ENCODE assay signal across 2 cellular contexts in the genomic region with DNA sequence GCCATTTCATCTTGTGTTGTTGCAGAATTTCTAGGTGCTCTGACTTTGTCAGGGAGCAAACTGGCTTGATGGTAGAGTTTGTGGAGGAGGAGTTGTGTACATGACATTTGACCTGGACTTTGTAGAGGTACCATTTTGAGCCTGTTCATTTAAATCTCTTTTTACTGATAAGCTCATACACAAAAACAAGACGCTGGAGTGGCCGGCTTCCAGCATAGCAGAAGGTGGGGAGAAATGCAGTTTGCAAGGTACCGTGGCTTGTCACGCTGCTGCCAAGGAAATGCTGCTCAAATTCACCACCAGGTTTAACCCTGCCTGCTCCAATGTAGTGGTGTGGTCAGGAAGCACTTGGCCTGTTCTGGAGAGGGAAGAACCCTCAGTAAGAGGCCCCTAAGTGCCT.
TF ChIP-seq lines count a peak whose summit lies in the region.

No MANE protein-coding gene starts in this region.

TF ChIP-seq in GM23338, 12 proteins besides CTCF, POLR2A, EP300 and RAD21 (continued from another document):
- TF ChIP-seq, protein P1, sequence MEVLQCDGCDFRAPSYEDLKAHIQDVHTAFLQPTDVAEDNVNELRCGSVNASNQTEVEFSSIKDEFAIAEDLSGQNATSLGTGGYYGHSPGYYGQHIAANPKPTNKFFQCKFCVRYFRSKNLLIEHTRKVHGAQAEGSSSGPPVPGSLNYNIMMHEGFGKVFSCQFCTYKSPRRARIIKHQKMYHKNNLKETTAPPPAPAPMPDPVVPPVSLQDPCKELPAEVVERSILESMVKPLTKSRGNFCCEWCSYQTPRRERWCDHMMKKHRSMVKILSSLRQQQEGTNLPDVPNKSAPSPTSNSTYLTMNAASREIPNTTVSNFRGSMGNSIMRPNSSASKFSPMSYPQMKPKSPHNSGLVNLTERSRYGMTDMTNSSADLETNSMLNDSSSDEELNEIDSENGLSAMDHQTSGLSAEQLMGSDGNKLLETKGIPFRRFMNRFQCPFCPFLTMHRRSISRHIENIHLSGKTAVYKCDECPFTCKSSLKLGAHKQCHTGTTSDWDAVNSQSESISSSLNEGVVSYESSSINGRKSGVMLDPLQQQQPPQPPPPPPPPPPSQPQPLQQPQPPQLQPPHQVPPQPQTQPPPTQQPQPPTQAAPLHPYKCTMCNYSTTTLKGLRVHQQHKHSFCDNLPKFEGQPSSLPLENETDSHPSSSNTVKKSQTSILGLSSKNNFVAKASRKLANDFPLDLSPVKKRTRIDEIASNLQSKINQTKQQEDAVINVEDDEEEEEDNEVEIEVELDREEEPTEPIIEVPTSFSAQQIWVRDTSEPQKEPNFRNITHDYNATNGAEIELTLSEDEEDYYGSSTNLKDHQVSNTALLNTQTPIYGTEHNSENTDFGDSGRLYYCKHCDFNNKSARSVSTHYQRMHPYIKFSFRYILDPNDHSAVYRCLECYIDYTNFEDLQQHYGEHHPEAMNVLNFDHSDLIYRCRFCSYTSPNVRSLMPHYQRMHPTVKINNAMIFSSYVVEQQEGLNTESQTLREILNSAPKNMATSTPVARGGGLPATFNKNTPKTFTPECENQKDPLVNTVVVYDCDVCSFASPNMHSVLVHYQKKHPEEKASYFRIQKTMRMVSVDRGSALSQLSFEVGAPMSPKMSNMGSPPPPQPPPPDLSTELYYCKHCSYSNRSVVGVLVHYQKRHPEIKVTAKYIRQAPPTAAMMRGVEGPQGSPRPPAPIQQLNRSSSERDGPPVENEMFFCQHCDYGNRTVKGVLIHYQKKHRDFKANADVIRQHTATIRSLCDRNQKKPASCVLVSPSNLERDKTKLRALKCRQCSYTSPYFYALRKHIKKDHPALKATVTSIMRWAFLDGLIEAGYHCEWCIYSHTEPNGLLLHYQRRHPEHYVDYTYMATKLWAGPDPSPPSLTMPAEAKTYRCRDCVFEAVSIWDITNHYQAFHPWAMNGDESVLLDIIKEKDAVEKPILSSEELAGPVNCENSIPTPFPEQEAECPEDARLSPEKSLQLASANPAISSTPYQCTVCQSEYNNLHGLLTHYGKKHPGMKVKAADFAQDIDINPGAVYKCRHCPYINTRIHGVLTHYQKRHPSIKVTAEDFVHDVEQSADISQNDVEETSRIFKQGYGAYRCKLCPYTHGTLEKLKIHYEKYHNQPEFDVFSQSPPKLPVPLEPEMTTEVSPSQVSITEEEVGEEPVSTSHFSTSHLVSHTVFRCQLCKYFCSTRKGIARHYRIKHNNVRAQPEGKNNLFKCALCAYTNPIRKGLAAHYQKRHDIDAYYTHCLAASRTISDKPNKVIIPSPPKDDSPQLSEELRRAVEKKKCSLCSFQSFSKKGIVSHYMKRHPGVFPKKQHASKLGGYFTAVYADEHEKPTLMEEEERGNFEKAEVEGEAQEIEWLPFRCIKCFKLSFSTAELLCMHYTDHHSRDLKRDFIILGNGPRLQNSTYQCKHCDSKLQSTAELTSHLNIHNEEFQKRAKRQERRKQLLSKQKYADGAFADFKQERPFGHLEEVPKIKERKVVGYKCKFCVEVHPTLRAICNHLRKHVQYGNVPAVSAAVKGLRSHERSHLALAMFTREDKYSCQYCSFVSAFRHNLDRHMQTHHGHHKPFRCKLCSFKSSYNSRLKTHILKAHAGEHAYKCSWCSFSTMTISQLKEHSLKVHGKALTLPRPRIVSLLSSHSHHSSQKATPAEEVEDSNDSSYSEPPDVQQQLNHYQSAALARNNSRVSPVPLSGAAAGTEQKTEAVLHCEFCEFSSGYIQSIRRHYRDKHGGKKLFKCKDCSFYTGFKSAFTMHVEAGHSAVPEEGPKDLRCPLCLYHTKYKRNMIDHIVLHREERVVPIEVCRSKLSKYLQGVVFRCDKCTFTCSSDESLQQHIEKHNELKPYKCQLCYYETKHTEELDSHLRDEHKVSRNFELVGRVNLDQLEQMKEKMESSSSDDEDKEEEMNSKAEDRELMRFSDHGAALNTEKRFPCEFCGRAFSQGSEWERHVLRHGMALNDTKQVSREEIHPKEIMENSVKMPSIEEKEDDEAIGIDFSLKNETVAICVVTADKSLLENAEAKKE (CRISPR knock-in tag; IDR thresholded peaks at IDR 0.05) = no peak
- TF ChIP-seq EZH2phosphoT487 (IDR thresholded peaks at IDR 0.05; ENCODE audit: unreplicated experiment) (no peak), POLR2AphosphoS5 (IDR thresholded peaks at IDR 0.05; ENCODE audit: low read depth) (no peak), ZNF331 (CRISPR knock-in tag; IDR thresholded peaks at IDR 0.05; ENCODE audit: low read depth) (no peak), ZNF114 (CRISPR knock-in tag; IDR thresholded peaks at IDR 0.05) (no peak)

TF ChIP-seq in liver, 16 proteins besides CTCF, POLR2A, EP300 and RAD21 (continued from another document):
- TF ChIP-seq RXRA (IDR thresholded peaks at IDR 0.05) = peak; percentile 23 to 46
- no peak for TF ChIP-seq SP1 (IDR thresholded peaks at IDR 0.05)
- TF ChIP-seq, protein P2, sequence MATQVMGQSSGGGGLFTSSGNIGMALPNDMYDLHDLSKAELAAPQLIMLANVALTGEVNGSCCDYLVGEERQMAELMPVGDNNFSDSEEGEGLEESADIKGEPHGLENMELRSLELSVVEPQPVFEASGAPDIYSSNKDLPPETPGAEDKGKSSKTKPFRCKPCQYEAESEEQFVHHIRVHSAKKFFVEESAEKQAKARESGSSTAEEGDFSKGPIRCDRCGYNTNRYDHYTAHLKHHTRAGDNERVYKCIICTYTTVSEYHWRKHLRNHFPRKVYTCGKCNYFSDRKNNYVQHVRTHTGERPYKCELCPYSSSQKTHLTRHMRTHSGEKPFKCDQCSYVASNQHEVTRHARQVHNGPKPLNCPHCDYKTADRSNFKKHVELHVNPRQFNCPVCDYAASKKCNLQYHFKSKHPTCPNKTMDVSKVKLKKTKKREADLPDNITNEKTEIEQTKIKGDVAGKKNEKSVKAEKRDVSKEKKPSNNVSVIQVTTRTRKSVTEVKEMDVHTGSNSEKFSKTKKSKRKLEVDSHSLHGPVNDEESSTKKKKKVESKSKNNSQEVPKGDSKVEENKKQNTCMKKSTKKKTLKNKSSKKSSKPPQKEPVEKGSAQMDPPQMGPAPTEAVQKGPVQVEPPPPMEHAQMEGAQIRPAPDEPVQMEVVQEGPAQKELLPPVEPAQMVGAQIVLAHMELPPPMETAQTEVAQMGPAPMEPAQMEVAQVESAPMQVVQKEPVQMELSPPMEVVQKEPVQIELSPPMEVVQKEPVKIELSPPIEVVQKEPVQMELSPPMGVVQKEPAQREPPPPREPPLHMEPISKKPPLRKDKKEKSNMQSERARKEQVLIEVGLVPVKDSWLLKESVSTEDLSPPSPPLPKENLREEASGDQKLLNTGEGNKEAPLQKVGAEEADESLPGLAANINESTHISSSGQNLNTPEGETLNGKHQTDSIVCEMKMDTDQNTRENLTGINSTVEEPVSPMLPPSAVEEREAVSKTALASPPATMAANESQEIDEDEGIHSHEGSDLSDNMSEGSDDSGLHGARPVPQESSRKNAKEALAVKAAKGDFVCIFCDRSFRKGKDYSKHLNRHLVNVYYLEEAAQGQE (IDR thresholded peaks at IDR 0.05) = peak; percentile 23
- peak; percentile 29 for TF ChIP-seq FOXA1 (IDR thresholded peaks at IDR 0.05)
- TF ChIP-seq, protein P3, sequence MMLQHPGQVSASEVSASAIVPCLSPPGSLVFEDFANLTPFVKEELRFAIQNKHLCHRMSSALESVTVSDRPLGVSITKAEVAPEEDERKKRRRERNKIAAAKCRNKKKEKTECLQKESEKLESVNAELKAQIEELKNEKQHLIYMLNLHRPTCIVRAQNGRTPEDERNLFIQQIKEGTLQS (IDR thresholded peaks at IDR 0.05) = no peak
- TF ChIP-seq GABPA (IDR thresholded peaks at IDR 0.05 in 1 of 2, conservative IDR thresholded peaks at IDR 0.05 in 1 of 2) = no peak
- TF ChIP-seq JUND (IDR thresholded peaks at IDR 0.05) = peak in 1 of 2 donors; percentile 17
- TF ChIP-seq, protein P4, sequence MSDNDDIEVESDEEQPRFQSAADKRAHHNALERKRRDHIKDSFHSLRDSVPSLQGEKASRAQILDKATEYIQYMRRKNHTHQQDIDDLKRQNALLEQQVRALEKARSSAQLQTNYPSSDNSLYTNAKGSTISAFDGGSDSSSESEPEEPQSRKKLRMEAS (IDR thresholded peaks at IDR 0.05) = peak; percentile 34
- TF ChIP-seq EGR1 (IDR thresholded peaks at IDR 0.05; ENCODE audit: low read depth in 2 of 2) = no peak
- TF ChIP-seq, protein P5, sequence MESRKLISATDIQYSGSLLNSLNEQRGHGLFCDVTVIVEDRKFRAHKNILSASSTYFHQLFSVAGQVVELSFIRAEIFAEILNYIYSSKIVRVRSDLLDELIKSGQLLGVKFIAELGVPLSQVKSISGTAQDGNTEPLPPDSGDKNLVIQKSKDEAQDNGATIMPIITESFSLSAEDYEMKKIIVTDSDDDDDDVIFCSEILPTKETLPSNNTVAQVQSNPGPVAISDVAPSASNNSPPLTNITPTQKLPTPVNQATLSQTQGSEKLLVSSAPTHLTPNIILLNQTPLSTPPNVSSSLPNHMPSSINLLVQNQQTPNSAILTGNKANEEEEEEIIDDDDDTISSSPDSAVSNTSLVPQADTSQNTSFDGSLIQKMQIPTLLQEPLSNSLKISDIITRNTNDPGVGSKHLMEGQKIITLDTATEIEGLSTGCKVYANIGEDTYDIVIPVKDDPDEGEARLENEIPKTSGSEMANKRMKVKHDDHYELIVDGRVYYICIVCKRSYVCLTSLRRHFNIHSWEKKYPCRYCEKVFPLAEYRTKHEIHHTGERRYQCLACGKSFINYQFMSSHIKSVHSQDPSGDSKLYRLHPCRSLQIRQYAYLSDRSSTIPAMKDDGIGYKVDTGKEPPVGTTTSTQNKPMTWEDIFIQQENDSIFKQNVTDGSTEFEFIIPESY (IDR thresholded peaks at IDR 0.05) = no peak
